ENCODE assay signal across 16 cellular contexts in the genomic region with DNA sequence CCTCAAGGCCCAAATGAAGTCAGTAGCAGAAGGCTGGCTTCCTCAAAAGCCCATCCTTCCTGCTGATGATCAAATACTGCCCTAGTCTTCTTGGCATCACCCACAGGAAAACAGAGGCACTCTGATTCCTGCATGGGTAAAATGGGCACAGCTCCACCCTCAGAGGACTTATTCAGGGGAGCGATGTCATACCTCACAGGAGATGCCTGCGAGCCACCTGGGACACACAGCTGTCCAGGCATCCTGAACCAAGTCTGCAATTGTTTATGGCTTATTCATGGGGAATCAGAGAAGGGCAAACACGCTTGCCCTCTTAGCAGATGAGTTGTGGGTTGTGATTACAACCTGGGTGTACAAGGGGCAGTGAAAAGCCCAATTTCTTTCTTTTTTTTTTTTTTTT. TPM values are rescaled to one million over a fixed set of nuclear protein-coding genes. Genes with fewer than 3 reads are reported as not detected.
DNase-seq lines count a peak whose midpoint lies in the region; ATAC-seq and TF ChIP-seq lines count a peak whose summit lies in the region.
"Had no signal": no experiment of that assay in that cellular context is flagged by ENCODE, and none has a peak within 500 bp of the region (broad histone marks: within the 10 kb centered on the region; RNA-seq: fewer than 3 reads in every experiment).

No MANE protein-coding gene starts in this region.

- H3K4me2 ChIP-seq in mammary epithelial cell (ENCODE audit: insufficient read depth, low read depth, low read length) = no peak overlapping the region
- peak overlapping the region; percentile 65 for H3K4me2 ChIP-seq in PC-9

- H3F3A ChIP-seq in PC-9 (ENCODE audit: insufficient read depth, low read depth) = peaks cover 34% of the 10 kb centered on the region

- H4K20me1 ChIP-seq in mammary epithelial cell (ENCODE audit: insufficient read depth, low read length) (no peaks in the 10 kb centered on the region), PC-9 (ENCODE audit: insufficient read depth) (no peaks in the 10 kb centered on the region)
- H4K20me1 ChIP-seq: BLaER1 treated with 17β-estradiol and CSF1 and Interleukin-3, amounts not matched to agents 10 nM and 100 nM had no signal

- H3K4me1 Mint-ChIP-seq in natural killer cell treated with Interleukin-12 subunit alpha and Interleukin-12 subunit beta and Interleukin-15 and Interleukin-18, amount 100 ng/mL, for 72 hours (ENCODE audit: low read depth in 2 of 2) = no peaks in the 10 kb centered on the region
- H3K4me1 Mint-ChIP-seq: CD8-positive, alpha-beta memory T cell had no signal

- ATAC-seq in esophagus mucosa = peak; percentile 14
- no peak for ATAC-seq in natural killer cell treated with Interleukin-12 subunit alpha and Interleukin-12 subunit beta and Interleukin-15 and Interleukin-18, amount 100 ng/mL, for 72 hours
- ATAC-seq: SK-N-SH treated with all-trans-retinoic acid at 6 μM for 48 hours had no signal

- H3K36me3 ChIP-seq in mammary epithelial cell (ENCODE audit: insufficient read depth, low read length) (no peaks in the 10 kb centered on the region), breast epithelium (no peaks in the 10 kb centered on the region), PC-9 (ENCODE audit: low read depth) (no peaks in the 10 kb centered on the region)
- H3K36me3 ChIP-seq: BLaER1 treated with 17β-estradiol and CSF1 and Interleukin-3, amounts not matched to agents 10 nM and 100 nM had no signal

- peaks cover 0 to 2% of the 10 kb centered on the region in 2 donors for H3K27me3 Mint-ChIP-seq in natural killer cell treated with Interleukin-12 subunit alpha and Interleukin-12 subunit beta and Interleukin-15 and Interleukin-18, amount 100 ng/mL, for 72 hours

- H3K36me3 Mint-ChIP-seq in natural killer cell treated with Interleukin-12 subunit alpha and Interleukin-12 subunit beta and Interleukin-15 and Interleukin-18, amount 100 ng/mL, for 72 hours = no peaks in the 10 kb centered on the region
- H3K36me3 Mint-ChIP-seq: CD8-positive, alpha-beta memory T cell had no signal

- DNase-seq in mammary epithelial cell = peak; percentile 24
- no peak for DNase-seq in breast epithelium (ENCODE audit: low spot score in 2 of 2)
- no peak for DNase-seq in PC-9
- DNase-seq in natural killer cell treated with Interleukin-12 subunit alpha and Interleukin-12 subunit beta and Interleukin-15 and Interleukin-18, amount 100 ng/mL, for 72 hours (ENCODE audit: low spot score) = no peak
- DNase-seq in cerebellum (ENCODE audit: low spot score) = no peak
- no peak for DNase-seq in middle frontal gyrus (ENCODE audit: extremely low spot score, low spot score)
- DNase-seq: CD8-positive, alpha-beta memory T cell; H9; MV-4-11; NCI-H1694 treated with DMSO at 0.1 percent for 48 hours; NCI-H446 treated with DMSO at 0.1 percent for 48 hours; SIG-M5 had no signal

- H2AFZ ChIP-seq in mammary epithelial cell (ENCODE audit: low read depth, low read length) (no peak overlapping the region), PC-9 (no peak overlapping the region)

- WGBS in mammary epithelial cell (ENCODE audit: low coverage, missing lambda C conversion rate) = 76% methylated on average over 3 of the region's 3 CpGs

- CTCF ChIA-PET in mammary epithelial cell (lab: Charles Lee; ENCODE audit: low non-redundant PET) = no interaction called here
- CTCF ChIA-PET in PC-9 (lab: Charles Lee) = no interaction called here

- H3K4me1 ChIP-seq in mammary epithelial cell (ENCODE audit: insufficient read depth, low read length) (peaks cover 17% of the 10 kb centered on the region), breast epithelium (no peaks in the 10 kb centered on the region), PC-9 (replicated peaks; ENCODE audit: insufficient read depth) (peaks cover 43% of the 10 kb centered on the region)

- POLR2A ChIA-PET in PC-9 (lab: Charles Lee; ENCODE audit: unreplicated experiment) = no interaction called here

- H3K27ac ChIP-seq in mammary epithelial cell (ENCODE audit: insufficient read depth, low read depth, low read length) = no peak overlapping the region
- H3K27ac ChIP-seq in breast epithelium = no peak overlapping the region
- peak overlapping the region; percentile 94 for H3K27ac ChIP-seq in PC-9
- H3K27ac ChIP-seq: BLaER1 treated with 17β-estradiol and CSF1 and Interleukin-3, amounts not matched to agents 10 nM and 100 nM; KMS-11 had no signal

- no peak overlapping the region for H3K27ac Mint-ChIP-seq in natural killer cell treated with Interleukin-12 subunit alpha and Interleukin-12 subunit beta and Interleukin-15 and Interleukin-18, amount 100 ng/mL, for 72 hours
- H3K27ac Mint-ChIP-seq: H9 had no signal

- H3K9me3 ChIP-seq in mammary epithelial cell (replicated peaks; ENCODE audit: insufficient read depth, low read length) = no peaks in the 10 kb centered on the region
- H3K9me3 ChIP-seq in breast epithelium = no peaks in the 10 kb centered on the region
- no peaks in the 10 kb centered on the region for H3K9me3 ChIP-seq in PC-9 (ENCODE audit: insufficient read depth, low read depth)
- H3K9me3 ChIP-seq: BLaER1 treated with 17β-estradiol and CSF1 and Interleukin-3, amounts not matched to agents 10 nM and 100 nM had no signal

- no peak overlapping the region for H3K4me3 Mint-ChIP-seq in natural killer cell treated with Interleukin-12 subunit alpha and Interleukin-12 subunit beta and Interleukin-15 and Interleukin-18, amount 100 ng/mL, for 72 hours
- H3K4me3 Mint-ChIP-seq: CD8-positive, alpha-beta memory T cell; H9 had no signal

- H3K9ac ChIP-seq in mammary epithelial cell (ENCODE audit: insufficient read depth, low read length) = no peak overlapping the region
- H3K9ac ChIP-seq: BLaER1 treated with 17β-estradiol and CSF1 and Interleukin-3, amounts not matched to agents 10 nM and 100 nM; KMS-11 had no signal

- TF ChIP-seq CTCF in mammary epithelial cell (conservative IDR thresholded peaks at IDR 0.05 in 1 of 2, IDR thresholded peaks at IDR 0.05 in 1 of 2; ENCODE audit: extremely low read depth in 1 of 2, insufficient read depth in 1 of 2, low read depth in 1 of 2, low read length in 2 of 2) (no peak), breast epithelium (IDR thresholded peaks at IDR 0.05) (no peak), PC-9 (conservative IDR thresholded peaks at IDR 0.05) (no peak)

- no peak for TF ChIP-seq POLR2A in breast epithelium (IDR thresholded peaks at IDR 0.05)

- H3K9me2 ChIP-seq in PC-9 (ENCODE audit: insufficient read depth) = no peaks in the 10 kb centered on the region

- BruUV-seq in mammary epithelial cell (replicated peaks; lab: Mats Ljungman, UMichigan) (no TSS peak), PC-9 (replicated peaks; lab: Mats Ljungman, UMichigan) (no TSS peak)

- H3K79me2 ChIP-seq in mammary epithelial cell (ENCODE audit: insufficient read depth, low read length) (no peaks in the 10 kb centered on the region), PC-9 (ENCODE audit: low read depth) (no peaks in the 10 kb centered on the region)

- intact Hi-C loops in mammary epithelial cell (cut with micrococcal nuclease) = no loop called here
- intact Hi-C loops in breast epithelium (cut with DNase I; ENCODE audit: low total_unique reads) = no loop called here
- intact Hi-C loops in PC-9 (cut with micrococcal nuclease; ENCODE audit: unreplicated experiment) = loop anchor here (2.0 to 5.0 kb wide), 3 partner anchors 30 to 83 kb away; no protein-coding TSS in a partner anchor

- in situ Hi-C loops in mammary epithelial cell (cut with MboI; ENCODE audit: low sequenced_read_pairs in 2 of 2) = no loop called here

- H3K9me3 Mint-ChIP-seq in natural killer cell treated with Interleukin-12 subunit alpha and Interleukin-12 subunit beta and Interleukin-15 and Interleukin-18, amount 100 ng/mL, for 72 hours = no peaks in the 10 kb centered on the region
- H3K9me3 Mint-ChIP-seq: CD8-positive, alpha-beta memory T cell; H9 had no signal

- dilution Hi-C loops in mammary epithelial cell (cut with HindIII; ENCODE audit: low sequenced_read_pairs) = no loop called here

- H3K27me3 ChIP-seq in mammary epithelial cell (ENCODE audit: insufficient read depth, low read length) (no peaks in the 10 kb centered on the region), breast epithelium (no peaks in the 10 kb centered on the region), PC-9 (ENCODE audit: insufficient read depth, low read depth) (no peaks in the 10 kb centered on the region)
- H3K27me3 ChIP-seq: BLaER1 treated with 17β-estradiol and CSF1 and Interleukin-3, amounts not matched to agents 10 nM and 100 nM had no signal

- H3K4me3 ChIP-seq in mammary epithelial cell (replicated peaks in 1 of 3; ENCODE audit: insufficient read depth in 1 of 3, low read depth in 2 of 3, low read length in 3 of 3) (no peak overlapping the region), breast epithelium (no peak overlapping the region), PC-9 (no peak overlapping the region)
- H3K4me3 ChIP-seq: BLaER1 treated with 17β-estradiol and CSF1 and Interleukin-3, amounts not matched to agents 10 nM and 100 nM had no signal

RNA-seq across cellular contexts. Expression of gene LMTK2, which starts 22.0 kb away (rescaled TPM):
- 10 to 100 TPM; 15.3 to 18.9 TPM for total RNA-seq in mammary epithelial cell
- polyA plus RNA-seq in mammary epithelial cell = 7.7 TPM
- polyA minus RNA-seq in mammary epithelial cell = 22.0 TPM
- total RNA-seq in breast epithelium = 10 to 100 TPM in 2 of 3 donors, 1 to 10 TPM in 1; 9.4 to 16.7 (median 14.1) TPM
- 33.3 and 37.1 TPM in 2 replicates for total RNA-seq in PC-9 (2021)
- total RNA-seq in esophagus mucosa = 17.5 TPM
- 10 to 100 TPM; 26.7 to 31.0 TPM for total RNA-seq in natural killer cell treated with Interleukin-12 subunit alpha and Interleukin-12 subunit beta and Interleukin-15 and Interleukin-18, amount 100 ng/mL, for 72 hours
- 29.9 TPM for total RNA-seq in cerebellum
